20 cellular contexts compared by ENCODE assay signal in the genomic region with DNA sequence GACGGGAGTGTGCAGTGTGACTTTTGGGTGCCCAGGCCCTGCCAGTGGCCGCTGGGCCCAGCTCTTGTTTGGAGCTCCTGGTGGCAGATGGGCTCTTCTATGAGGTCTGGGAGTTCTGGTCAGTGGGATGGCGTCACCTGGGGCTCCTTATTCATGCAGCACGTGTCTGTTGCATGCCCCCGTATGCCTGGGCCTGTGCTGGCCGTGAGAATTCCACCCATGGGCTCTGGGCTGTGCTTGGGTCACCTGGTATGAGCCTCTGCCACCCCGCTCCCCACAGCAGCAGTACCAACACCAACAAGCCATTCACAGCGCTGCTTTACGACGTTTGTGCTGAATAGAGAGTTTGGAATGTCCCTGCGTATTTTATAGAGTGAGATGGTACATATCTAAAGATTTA.
"Had no signal": no experiment of that assay in that cellular context is flagged by ENCODE, and none has a peak within 500 bp of the region (broad histone marks: within the 10 kb centered on the region; RNA-seq: fewer than 3 reads in every experiment).

No MANE protein-coding gene starts in this region.

- H3K36me3 ChIP-seq: colonic mucosa, left lung, neural progenitor cell, prostate gland, suprapubic skin, tibial nerve had no signal

- H3K27ac ChIP-seq: colonic mucosa, dorsolateral prefrontal cortex, left lung, neural progenitor cell, prostate gland, suprapubic skin, tibial nerve had no signal

- H2AFZ ChIP-seq: neural progenitor cell had no signal

- DNase-seq: activated T-cell treated with anti-CD3 and anti-CD28 coated beads, Interleukin-2, amount 50 U/mL, for 1 hour; colonic mucosa; effector memory CD8-positive, alpha-beta T cell; hippocampal formation; kidney glomerular epithelial cell; left lung; mammary epithelial cell; naive thymus-derived CD8-positive, alpha-beta T cell; stimulated activated CD4-positive, alpha-beta T cell treated with anti-CD3 and anti-CD28 coated beads, Interleukin-1b, Interleukin-23, amount 100 ng/mL, for 48 hours; stimulated activated naive CD8-positive, alpha-beta T cell treated with anti-CD3 and anti-CD28 coated beads, Interleukin-15, amount 100 ng/mL, for 72 hours had no signal

- H3K27ac Mint-ChIP-seq: activated naive CD4-positive, alpha-beta T cell treated with anti-CD3 and anti-CD28 coated beads, Interleukin-2, amount 50 U/mL, for 72 hours; effector memory CD8-positive, alpha-beta T cell; mesothelial cell of epicardium; stimulated activated effector memory CD8-positive, alpha-beta T cell treated with anti-CD3 and anti-CD28 coated beads, Interleukin-12 subunit alpha, Interleukin-12 subunit beta, amount 100 ng/mL, for 72 hours; stimulated activated naive CD8-positive, alpha-beta T cell treated with anti-CD3 and anti-CD28 coated beads, Interleukin-15, amount 100 ng/mL, for 72 hours; T-helper 2 cell treated with Interferon-gamma antibody and Interleukin-4, amounts not matched to agents 5 μg/mL and 100 μg/mL, for 36 hours had no signal

- H3K27me3 ChIP-seq: colonic mucosa, dorsolateral prefrontal cortex, left lung, neural progenitor cell, suprapubic skin, tibial nerve had no signal

- H3K9me3 Mint-ChIP-seq: activated naive CD4-positive, alpha-beta T cell treated with anti-CD3 and anti-CD28 coated beads, Interleukin-2, amount 50 U/mL, for 72 hours; central memory CD8-positive, alpha-beta T cell; effector memory CD8-positive, alpha-beta T cell; naive thymus-derived CD8-positive, alpha-beta T cell; stimulated activated effector memory CD8-positive, alpha-beta T cell treated with anti-CD3 and anti-CD28 coated beads, Interleukin-12 subunit alpha, Interleukin-12 subunit beta, amount 100 ng/mL, for 72 hours; stimulated activated naive CD8-positive, alpha-beta T cell treated with anti-CD3 and anti-CD28 coated beads, Interleukin-15, amount 100 ng/mL, for 72 hours; T-helper 2 cell treated with Interferon-gamma antibody and Interleukin-4, amounts not matched to agents 5 μg/mL and 100 μg/mL, for 36 hours had no signal

- H3K4me3 Mint-ChIP-seq: central memory CD8-positive, alpha-beta T cell; effector memory CD8-positive, alpha-beta T cell; mesothelial cell of epicardium; naive thymus-derived CD8-positive, alpha-beta T cell; neural progenitor cell; stimulated activated effector memory CD8-positive, alpha-beta T cell treated with anti-CD3 and anti-CD28 coated beads, Interleukin-12 subunit alpha, Interleukin-12 subunit beta, amount 100 ng/mL, for 72 hours; stimulated activated naive CD8-positive, alpha-beta T cell treated with anti-CD3 and anti-CD28 coated beads, Interleukin-15, amount 100 ng/mL, for 72 hours; T-helper 2 cell treated with Interferon-gamma antibody and Interleukin-4, amounts not matched to agents 5 μg/mL and 100 μg/mL, for 36 hours had no signal

- H3K4me1 ChIP-seq: colonic mucosa, neural progenitor cell, prostate gland had no signal

- H3K9ac ChIP-seq: neural progenitor cell had no signal

- H3K27me3 Mint-ChIP-seq: central memory CD8-positive, alpha-beta T cell; effector memory CD8-positive, alpha-beta T cell; naive thymus-derived CD8-positive, alpha-beta T cell; stimulated activated naive CD8-positive, alpha-beta T cell treated with anti-CD3 and anti-CD28 coated beads, Interleukin-15, amount 100 ng/mL, for 72 hours had no signal

- H3K4me2 ChIP-seq: neural progenitor cell had no signal

- H3K9me3 ChIP-seq: colonic mucosa, left lung, prostate gland, suprapubic skin, tibial nerve had no signal

- H3K4me3 ChIP-seq: colonic mucosa, dorsolateral prefrontal cortex, left lung, neural progenitor cell, prostate gland, suprapubic skin, tibial nerve had no signal

- H3K36me3 Mint-ChIP-seq: activated naive CD4-positive, alpha-beta T cell treated with anti-CD3 and anti-CD28 coated beads, Interleukin-2, amount 50 U/mL, for 72 hours; naive thymus-derived CD8-positive, alpha-beta T cell; stimulated activated effector memory CD8-positive, alpha-beta T cell treated with anti-CD3 and anti-CD28 coated beads, Interleukin-12 subunit alpha, Interleukin-12 subunit beta, amount 100 ng/mL, for 72 hours had no signal
